In the genomic region with DNA sequence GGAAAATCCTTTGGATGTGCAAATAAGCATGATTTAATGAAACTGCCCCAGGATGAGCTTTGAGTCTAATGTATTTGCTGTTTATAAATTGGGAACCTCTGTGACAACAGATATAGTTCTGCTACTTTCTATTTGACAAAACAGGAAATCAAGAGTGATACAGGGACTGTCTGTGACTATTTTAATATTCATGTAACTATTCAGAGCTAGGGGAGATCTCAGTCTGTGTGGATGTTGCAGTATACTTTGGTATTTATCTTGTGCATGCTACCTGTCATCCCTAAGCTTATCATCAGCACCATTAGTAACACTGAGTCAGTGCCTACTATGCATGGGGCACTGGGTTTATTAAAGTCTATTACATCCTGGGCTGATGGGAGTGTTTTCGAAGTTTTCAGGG, we compare ENCODE assay signal across 12 cellular contexts.
DNase-seq lines count a peak whose midpoint lies in the region; ATAC-seq lines count a peak whose summit lies in the region.
"Had no signal": no experiment of that assay in that cellular context is flagged by ENCODE, and none has a peak within 500 bp of the region (broad histone marks: within the 10 kb centered on the region; RNA-seq: fewer than 3 reads in every experiment).

No MANE protein-coding gene starts in this region.

- intact Hi-C loops in sciatic nerve (cut with DNase I): no loop called here

- H3K36me3 Mint-ChIP-seq in activated T-helper 17 cell treated with anti-CD3 and anti-CD28 coated beads, Interleukin-2, amount 50 U/mL, for 72 hours (ENCODE audit: low read depth): no peaks in the 10 kb centered on the region
- no peaks in the 10 kb centered on the region for H3K36me3 Mint-ChIP-seq in activated naive CD8-positive, alpha-beta T cell treated with anti-CD3 and anti-CD28 coated beads for 36 hours
- H3K36me3 Mint-ChIP-seq: naive B cell had no signal

- ATAC-seq in GM18858 (IDR thresholded peaks at IDR 0.05; ENCODE audit: unreplicated experiment): peak; percentile 95
- peak; percentile 92 for ATAC-seq in GM21390 (IDR thresholded peaks at IDR 0.05; ENCODE audit: unreplicated experiment)
- peak; percentile 76 for ATAC-seq in HG03045 (IDR thresholded peaks at IDR 0.05; ENCODE audit: unreplicated experiment)
- peak; percentile 55 for ATAC-seq in activated T-helper 17 cell treated with anti-CD3 and anti-CD28 coated beads, Interleukin-2, amount 50 U/mL, for 72 hours (replicated peaks)
- ATAC-seq in sciatic nerve: no peak

- no peaks in the 10 kb centered on the region for H3K27me3 Mint-ChIP-seq in activated T-helper 17 cell treated with anti-CD3 and anti-CD28 coated beads, Interleukin-2, amount 50 U/mL, for 72 hours
- H3K27me3 Mint-ChIP-seq in activated naive CD8-positive, alpha-beta T cell treated with anti-CD3 and anti-CD28 coated beads for 36 hours: no peaks in the 10 kb centered on the region
- H3K27me3 Mint-ChIP-seq: naive B cell had no signal

- H3K4me3 Mint-ChIP-seq in activated T-helper 17 cell treated with anti-CD3 and anti-CD28 coated beads, Interleukin-2, amount 50 U/mL, for 72 hours: no peak overlapping the region
- no peak overlapping the region for H3K4me3 Mint-ChIP-seq in activated naive CD8-positive, alpha-beta T cell treated with anti-CD3 and anti-CD28 coated beads for 36 hours
- H3K4me3 Mint-ChIP-seq: naive B cell had no signal

- H3K9me3 Mint-ChIP-seq in activated T-helper 17 cell treated with anti-CD3 and anti-CD28 coated beads, Interleukin-2, amount 50 U/mL, for 72 hours: no peaks in the 10 kb centered on the region
- no peaks in the 10 kb centered on the region for H3K9me3 Mint-ChIP-seq in activated naive CD8-positive, alpha-beta T cell treated with anti-CD3 and anti-CD28 coated beads for 36 hours

- no peak overlapping the region for H3K27ac Mint-ChIP-seq in activated T-helper 17 cell treated with anti-CD3 and anti-CD28 coated beads, Interleukin-2, amount 50 U/mL, for 72 hours
- H3K27ac Mint-ChIP-seq in activated naive CD8-positive, alpha-beta T cell treated with anti-CD3 and anti-CD28 coated beads for 36 hours: no peak overlapping the region
- H3K27ac Mint-ChIP-seq: naive B cell had no signal

- no peak for DNase-seq in activated naive CD8-positive, alpha-beta T cell treated with anti-CD3 and anti-CD28 coated beads for 36 hours
- DNase-seq in sciatic nerve (ENCODE audit: low spot score) (no peak), NCI-H146 (lab: John Stamatoyannopoulos, UW) (no peak), HuH-7 (ENCODE audit: low spot score) (no peak)
- DNase-seq: Caco-2; naive B cell; NCI-H446 treated with DMSO at 0.1 percent for 48 hours; stimulated activated naive CD4-positive, alpha-beta T cell had no signal

- H3K4me1 Mint-ChIP-seq in activated T-helper 17 cell treated with anti-CD3 and anti-CD28 coated beads, Interleukin-2, amount 50 U/mL, for 72 hours: peaks cover 15% of the 10 kb centered on the region
- peaks cover 3% of the 10 kb centered on the region for H3K4me1 Mint-ChIP-seq in activated naive CD8-positive, alpha-beta T cell treated with anti-CD3 and anti-CD28 coated beads for 36 hours
